ENCODE assay signal across 17 cellular contexts in the genomic region with DNA sequence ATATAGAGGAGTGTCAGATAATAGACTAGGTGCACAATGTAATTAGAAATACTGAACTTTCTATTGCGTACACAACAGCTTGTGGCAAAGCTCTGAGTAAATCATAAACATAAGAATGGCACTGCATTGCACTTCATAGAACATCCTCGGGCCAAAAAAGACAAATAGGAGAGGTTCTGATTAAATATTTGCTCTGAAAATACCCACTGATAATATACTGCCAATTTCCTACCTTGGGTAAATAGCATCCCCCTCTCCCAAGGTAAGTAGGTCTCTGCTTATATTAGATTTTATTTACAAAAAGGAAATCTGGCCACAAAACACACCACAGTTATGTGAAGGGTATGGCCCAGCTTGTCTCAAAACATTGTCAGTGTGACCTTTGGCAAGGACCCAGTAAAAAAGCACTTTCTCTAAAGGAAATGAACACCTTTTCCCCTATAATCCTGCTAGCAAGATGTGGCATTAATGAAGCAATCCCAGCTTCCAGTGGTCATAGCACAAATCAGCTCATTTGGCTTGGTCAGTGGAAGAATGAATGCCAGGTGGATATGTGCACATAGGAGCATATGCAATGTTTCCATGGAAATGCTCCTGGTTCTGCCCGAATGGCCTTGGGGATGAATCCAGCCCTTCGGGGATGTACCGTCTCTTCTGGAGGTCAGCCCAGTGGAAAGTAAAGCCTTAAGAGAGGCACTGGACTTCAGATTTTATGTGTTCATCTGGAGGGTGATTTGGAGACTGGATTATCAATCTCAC.
DNase-seq lines count a peak whose midpoint lies in the region; TF ChIP-seq lines count a peak whose summit lies in the region.
"Had no signal": no experiment of that assay in that cellular context is flagged by ENCODE, and none has a peak within 500 bp of the region (broad histone marks: within the 10 kb centered on the region; RNA-seq: fewer than 3 reads in every experiment).

No MANE protein-coding gene starts in this region.

- H3K9ac ChIP-seq in neuronal stem cell (ENCODE audit: low read depth, low read length, poor library complexity) = peak overlapping the region; percentile 66

- no peak overlapping the region for H2BK120ac ChIP-seq in neuronal stem cell (ENCODE audit: low read depth, low read length)

- no peak overlapping the region for H2BK15ac ChIP-seq in neuronal stem cell (ENCODE audit: low read length)

- no peaks in the 10 kb centered on the region for H3K79me1 ChIP-seq in neuronal stem cell (ENCODE audit: low read depth, low read length)

- no peak overlapping the region for H3K23ac ChIP-seq in neuronal stem cell (ENCODE audit: low read depth, low read length, poor library complexity)

- H3K4ac ChIP-seq in neuronal stem cell (ENCODE audit: low read length) = no peak overlapping the region

- no peak overlapping the region for H3K4me3 ChIP-seq in neuronal stem cell (ENCODE audit: low read length in 2 of 2)
- H3K4me3 ChIP-seq: GM12878, HAP-1, K562 had no signal

- H3K27me3 Mint-ChIP-seq in HFFc6 (ENCODE audit: insufficient read depth) = no peaks in the 10 kb centered on the region

- H3K9me3 ChIP-seq in neuronal stem cell (replicated peaks in 1 of 2; ENCODE audit: control insufficient read depth in 2 of 2, insufficient read depth in 1 of 2, low read depth in 1 of 2, low read length in 2 of 2) = no peaks in the 10 kb centered on the region
- H3K9me3 ChIP-seq: Caco-2 had no signal

- in situ Hi-C loops in G401 (cut with HindIII; ENCODE audit: low sequenced_read_pairs) = loop anchor here (25.0 kb wide), 1 partner anchor 308 kb away; a partner anchor contains a TSS

- no peak for TF ChIP-seq CTCF in HFFc6 (IDR thresholded peaks at IDR 0.05)

- no peaks in the 10 kb centered on the region for H3K27me3 ChIP-seq in neuronal stem cell (ENCODE audit: control insufficient read depth in 3 of 3, insufficient read depth in 3 of 3, low read depth in 1 of 3, low read length in 3 of 3)

- H3K36me3 ChIP-seq in neuronal stem cell (replicated peaks in 1 of 2; ENCODE audit: control insufficient read depth in 2 of 2, insufficient read depth in 2 of 2, low read length in 2 of 2) = no peaks in the 10 kb centered on the region
- H3K36me3 ChIP-seq: HAP-1 had no signal

- H3K18ac ChIP-seq in neuronal stem cell (ENCODE audit: low read length) = no peak overlapping the region

- no peak overlapping the region for H4K91ac ChIP-seq in neuronal stem cell (ENCODE audit: low read depth, low read length, poor library complexity)

- CTCF ChIA-PET in HEK293T (lab: Yijun Ruan, JAX) = no interaction called here

- H2AFZ ChIP-seq in neuronal stem cell (ENCODE audit: low read length) = no peak overlapping the region

- H3K4me1 ChIP-seq in neuronal stem cell (ENCODE audit: control insufficient read depth in 2 of 2, insufficient read depth in 1 of 2, low read depth in 1 of 2, low read length in 2 of 2) = no peaks in the 10 kb centered on the region
- H3K4me1 ChIP-seq: Caco-2, HAP-1 had no signal

- WGBS in neuronal stem cell (ENCODE audit: extremely low coverage in 2 of 2, insufficient read length in 2 of 2, insufficient replicate concordance in 1 of 2), 2 donors = no CpG with 5 or more reads among the region's 5 CpGs

- peak; percentile 90 for DNase-seq in G401 (ENCODE audit: low spot score)
- DNase-seq in NCI-H2196 (lab: John Stamatoyannopoulos, UW; ENCODE audit: unreplicated experiment) = peak; percentile 71
- DNase-seq in SHP77 treated with DMSO at 0.1 percent for 48 hours (lab: John Stamatoyannopoulos, UW) = peak; percentile 73
- no peak for DNase-seq in neuronal stem cell (ENCODE audit: low spot score)
- no peak for DNase-seq in GDM1 (lab: John Stamatoyannopoulos, UW)
- no peak for DNase-seq in HFFc6
- no peak for DNase-seq in HEK293T (ENCODE audit: extremely low spot score)
- DNase-seq: ACHN, AML-193, Caco-2, DMS79, NCI-H1436 treated with DMSO at 0.1 percent for 48 hours, T-helper 2 cell had no signal

- no peak overlapping the region for H3K27ac Mint-ChIP-seq in HFFc6
- H3K27ac Mint-ChIP-seq: CD14-positive monocyte had no signal

- no peak overlapping the region for H3K4me3 Mint-ChIP-seq in HFFc6
- H3K4me3 Mint-ChIP-seq: CD14-positive monocyte had no signal

- POLR2A ChIA-PET in HEK293T (lab: Yijun Ruan, JAX) = no interaction called here

- H3K9me3 Mint-ChIP-seq in HFFc6 = peaks cover 13% of the 10 kb centered on the region

- H4K8ac ChIP-seq in neuronal stem cell (ENCODE audit: low read depth, low read length) = no peak overlapping the region

- no peak overlapping the region for H3K14ac ChIP-seq in neuronal stem cell (ENCODE audit: low read length)

- H2BK5ac ChIP-seq in neuronal stem cell (ENCODE audit: low read length) = no peak overlapping the region

- no peaks in the 10 kb centered on the region for H3K36me3 Mint-ChIP-seq in HFFc6 (ENCODE audit: low read depth)
- H3K36me3 Mint-ChIP-seq: CD14-positive monocyte had no signal

- no peak overlapping the region for H2BK12ac ChIP-seq in neuronal stem cell (ENCODE audit: low read length)

- H2AK5ac ChIP-seq in neuronal stem cell (ENCODE audit: low read depth, low read length) = no peak overlapping the region

- no peak overlapping the region for H3K4me2 ChIP-seq in neuronal stem cell (ENCODE audit: insufficient read depth, low read length, poor library complexity, severe bottlenecking)

- no peaks in the 10 kb centered on the region for H3K4me1 Mint-ChIP-seq in HFFc6 (ENCODE audit: low read depth)

- no peak overlapping the region for H3K27ac ChIP-seq in neuronal stem cell (replicated peaks; ENCODE audit: low read length)

TF ChIP-seq in HEK293T, 16 proteins besides CTCF, POLR2A, EP300 and RAD21:
- no peak for TF ChIP-seq TARDBP (IDR thresholded peaks at IDR 0.05)

Comparison
In these comparisons a context has a peak if more than half of its experiments do, and no peak if none do; other contexts are left out.
1. DNase-seq: peak in G401 (single experiment), NCI-H2196 (single experiment) and SHP77 treated with DMSO at 0.1 percent for 48 hours (single experiment); none in neuronal stem cell (single experiment), GDM1 (single experiment), HFFc6 (single experiment) and HEK293T (single experiment).